Comparison of ENCODE assay signal across 6 cellular contexts in the genomic region with DNA sequence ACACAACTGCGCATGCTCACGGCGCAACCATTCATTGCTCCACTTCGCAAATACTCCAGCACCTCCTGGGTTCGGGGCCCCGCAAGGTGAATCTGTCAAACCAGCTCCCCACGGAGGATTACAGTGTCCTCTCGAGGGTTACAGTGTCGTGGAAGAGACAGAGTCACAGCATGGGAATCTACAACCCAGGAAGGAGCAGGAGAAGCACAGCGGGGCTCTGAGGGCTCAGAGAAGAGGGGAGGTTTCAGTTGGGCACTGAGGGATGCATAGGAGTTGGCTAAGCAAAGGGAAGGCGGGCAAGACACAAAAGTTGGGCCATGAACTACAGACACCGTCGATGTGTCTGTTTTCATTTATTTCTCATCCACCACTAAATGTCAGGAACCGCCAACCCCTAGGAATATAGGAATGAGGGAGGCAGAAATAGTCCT. TPM values are rescaled to one million over a fixed set of nuclear protein-coding genes. Genes with fewer than 3 reads are reported as not detected.
DNase-seq lines count a peak whose midpoint lies in the region; TF ChIP-seq lines count a peak whose summit lies in the region.

No MANE protein-coding gene starts in this region.

- H3K4me3 ChIP-seq in adipocyte (ENCODE audit: low read length) (peak overlapping the region; percentile 90), osteoblast (ENCODE audit: insufficient read depth, low read length) (peak overlapping the region; percentile 94)

- H3K36me3 ChIP-seq in adipocyte (ENCODE audit: control insufficient read depth, insufficient read depth, low read length, severe bottlenecking), result peaks cover 10% of the 10 kb centered on the region
- H3K36me3 ChIP-seq in osteoblast (ENCODE audit: insufficient read depth, low read length), result peaks cover 20% of the 10 kb centered on the region

- no peak for TF ChIP-seq CTCF in osteoblast (IDR thresholded peaks at IDR 0.05; ENCODE audit: extremely low read depth, low read depth, low read length)

- H3K27ac ChIP-seq in osteoblast (ENCODE audit: low read depth, low read length), result peak overlapping the region; percentile 98

- H4K20me1 ChIP-seq in osteoblast (ENCODE audit: insufficient read depth, low read length), result no peaks in the 10 kb centered on the region

- peaks cover 7% of the 10 kb centered on the region for H3K4me1 ChIP-seq in adipocyte (ENCODE audit: control insufficient read depth, insufficient read depth, low read length)
- H3K4me1 ChIP-seq in osteoblast (ENCODE audit: insufficient read depth, low read length), result peaks cover 10% of the 10 kb centered on the region

- H3K9me3 ChIP-seq in adipocyte (ENCODE audit: control insufficient read depth, low read length), result no peaks in the 10 kb centered on the region
- H3K9me3 ChIP-seq in osteoblast (ENCODE audit: low read depth, low read length), result no peaks in the 10 kb centered on the region

- H3K27me3 ChIP-seq in adipocyte (replicated peaks; ENCODE audit: control insufficient read depth, insufficient read depth, low read length) (no peaks in the 10 kb centered on the region), osteoblast (ENCODE audit: insufficient read depth, low read length) (no peaks in the 10 kb centered on the region)

- peak overlapping the region; percentile 99 for H3K9ac ChIP-seq in adipocyte (ENCODE audit: low read length)

- DNase-seq in NCI-H2171 (lab: John Stamatoyannopoulos, UW), result peak; percentile 79
- DNase-seq in NCI-H2171 treated with DMSO at 0.1 percent for 48 hours (lab: John Stamatoyannopoulos, UW), result no peak
- DNase-seq in adipocyte (ENCODE audit: low read depth), result no peak
- no peak for DNase-seq in osteoblast (ENCODE audit: insufficient read length, low spot score, missing footprints)
- no peak for DNase-seq in NCI-H446 (lab: John Stamatoyannopoulos, UW)
- DNase-seq in NOMO-1 treated with DMSO at 0.1 percent for 48 hours (lab: John Stamatoyannopoulos, UW; ENCODE audit: unreplicated experiment), result no peak

- H3K4me2 ChIP-seq in osteoblast (ENCODE audit: insufficient read depth, low read length), result peak overlapping the region; percentile 98

- peak overlapping the region; percentile 100 for H2AFZ ChIP-seq in osteoblast (ENCODE audit: low read length)

- peaks cover 23% of the 10 kb centered on the region for H3K79me2 ChIP-seq in osteoblast (ENCODE audit: insufficient read depth, low read length)

RNA-seq across cellular contexts. Expression of gene GTF2F1, which starts 1.0 kb away (rescaled TPM):
- 47.1 and 48.1 TPM in 2 replicates for total RNA-seq in osteoblast

RNA-seq across cellular contexts. Expression of gene PSPN, which starts 18.3 kb away (rescaled TPM):
- 1.1 and 1.2 TPM in 2 replicates for total RNA-seq in osteoblast

RNA-seq across cellular contexts. Expression of gene ALKBH7, which starts 21.4 kb away (rescaled TPM):
- 48.9 and 52.1 TPM in 2 replicates for total RNA-seq in osteoblast

RNA-seq across cellular contexts. Expression of gene KHSRP, which starts 30.6 kb away (rescaled TPM):
- 89.9 and 90.5 TPM in 2 replicates for total RNA-seq in osteoblast

RNA-seq across cellular contexts. Expression of gene CLPP, which starts 32.7 kb away (rescaled TPM):
- total RNA-seq in osteoblast, result 31.5 and 32.4 TPM in 2 replicates
